Comparison of ENCODE assay signal across 17 cellular contexts in genomic region chr9:91803143-91803940, GRCh38.
DNase-seq lines count a peak whose midpoint lies in the region; ATAC-seq and TF ChIP-seq lines count a peak whose summit lies in the region.
"Had no signal": no experiment of that assay in that cellular context is flagged by ENCODE, and none has a peak within 500 bp of the region (broad histone marks: within the 10 kb centered on the region; RNA-seq: fewer than 3 reads in every experiment).

No MANE protein-coding gene starts in this region.

- no peaks in the 10 kb centered on the region for H3K9me3 Mint-ChIP-seq in activated T-helper 17 cell treated with anti-CD3 and anti-CD28 coated beads, Interleukin-2, amount 50 U/mL, for 72 hours
- H3K9me3 Mint-ChIP-seq: dendritic cell treated with granulocyte-macrophage colony-stimulating factor and Interleukin-4, amounts not matched to agents 40 ng/mL and 50 ng/mL, for 4 days had no signal

- H3K4me1 Mint-ChIP-seq in activated T-helper 17 cell treated with anti-CD3 and anti-CD28 coated beads, Interleukin-2, amount 50 U/mL, for 72 hours: peaks cover 16% of the 10 kb centered on the region

- H4K20me1 ChIP-seq in fibroblast of lung (ENCODE audit: control insufficient read depth, extremely low read depth, insufficient read depth, low read length) (no peaks in the 10 kb centered on the region), PC-3 (ENCODE audit: low read length) (no peaks in the 10 kb centered on the region), PC-9 (ENCODE audit: insufficient read depth) (no peaks in the 10 kb centered on the region)

- peak; percentile 54 for ATAC-seq in activated T-helper 17 cell treated with anti-CD3 and anti-CD28 coated beads, Interleukin-2, amount 50 U/mL, for 72 hours (replicated peaks)
- ATAC-seq in PC-3 (no peak), GM18868 (IDR thresholded peaks at IDR 0.05; ENCODE audit: unreplicated experiment) (no peak), heart left ventricle (no peak)

- CTCF ChIA-PET in PC-3 (lab: Charles Lee) (no interaction called here), PC-9 (lab: Charles Lee) (no interaction called here)

- H3K36me3 ChIP-seq in fibroblast of lung (ENCODE audit: control insufficient read depth, insufficient read depth, low read length) (no peaks in the 10 kb centered on the region), PC-3 (ENCODE audit: low read depth, low read length) (no peaks in the 10 kb centered on the region), PC-9 (ENCODE audit: low read depth) (no peaks in the 10 kb centered on the region), heart left ventricle (no peaks in the 10 kb centered on the region)
- H3K36me3 ChIP-seq: neutrophil, spleen had no signal

- H3K27ac Mint-ChIP-seq in activated T-helper 17 cell treated with anti-CD3 and anti-CD28 coated beads, Interleukin-2, amount 50 U/mL, for 72 hours: peak overlapping the region; percentile 21
- H3K27ac Mint-ChIP-seq: immature natural killer cell had no signal

- H2AFZ ChIP-seq in fibroblast of lung (ENCODE audit: low read length) (no peak overlapping the region), PC-3 (ENCODE audit: low read length) (no peak overlapping the region), PC-9 (no peak overlapping the region)

- POLR2A ChIA-PET in PC-3 (lab: Charles Lee; ENCODE audit: unreplicated experiment): no interaction called here
- POLR2A ChIA-PET in PC-9 (lab: Charles Lee; ENCODE audit: unreplicated experiment): no interaction called here

- 65 to 74% (median 69%) methylated on average over 9 of the region's 9 CpGs for WGBS in heart left ventricle, 4 donors

- TF ChIP-seq CTCF in fibroblast of lung (conservative IDR thresholded peaks at IDR 0.05 in 1 of 2, IDR thresholded peaks at IDR 0.05 in 1 of 2; ENCODE audit: low read depth in 1 of 2, low read length in 2 of 2) (no peak), PC-3 (conservative IDR thresholded peaks at IDR 0.05; ENCODE audit: low read depth, low read length) (no peak), PC-9 (conservative IDR thresholded peaks at IDR 0.05) (no peak), heart left ventricle (IDR thresholded peaks at IDR 0.05) (no peak)

- no peaks in the 10 kb centered on the region for H3K79me2 ChIP-seq in fibroblast of lung (ENCODE audit: control insufficient read depth, insufficient read depth, low read length)
- no peaks in the 10 kb centered on the region for H3K79me2 ChIP-seq in PC-3 (ENCODE audit: low read length)
- H3K79me2 ChIP-seq in PC-9 (ENCODE audit: low read depth): no peaks in the 10 kb centered on the region

- BruUV-seq in PC-3 (replicated peaks; lab: Mats Ljungman, UMichigan) (no TSS peak), PC-9 (replicated peaks; lab: Mats Ljungman, UMichigan) (no TSS peak)

- H3K27ac ChIP-seq in fibroblast of lung (ENCODE audit: insufficient read depth, low read length) (no peak overlapping the region), PC-3 (ENCODE audit: low read length) (no peak overlapping the region), PC-9 (no peak overlapping the region), heart left ventricle (peak overlapping the region in 1 of 12 donors; percentile 60)
- H3K27ac ChIP-seq: neutrophil, spleen, VCaP had no signal

- no peaks in the 10 kb centered on the region for H3K36me3 Mint-ChIP-seq in activated T-helper 17 cell treated with anti-CD3 and anti-CD28 coated beads, Interleukin-2, amount 50 U/mL, for 72 hours (ENCODE audit: low read depth)

- H3K9me3 ChIP-seq in fibroblast of lung (ENCODE audit: control insufficient read depth, insufficient read depth, low read depth, low read length): no peaks in the 10 kb centered on the region
- H3K9me3 ChIP-seq in PC-3 (ENCODE audit: low read length): no peaks in the 10 kb centered on the region
- H3K9me3 ChIP-seq in PC-9 (ENCODE audit: insufficient read depth, low read depth): no peaks in the 10 kb centered on the region
- no peaks in the 10 kb centered on the region for H3K9me3 ChIP-seq in heart left ventricle
- H3K9me3 ChIP-seq: neutrophil, spleen had no signal

- no peaks in the 10 kb centered on the region for H3F3A ChIP-seq in PC-3 (ENCODE audit: low read length, unreplicated experiment)
- H3F3A ChIP-seq in PC-9 (ENCODE audit: insufficient read depth, low read depth): peaks cover 5% of the 10 kb centered on the region; the same call in 1 of the 2 replicates

- peaks cover 5% of the 10 kb centered on the region for H3K27me3 Mint-ChIP-seq in activated T-helper 17 cell treated with anti-CD3 and anti-CD28 coated beads, Interleukin-2, amount 50 U/mL, for 72 hours

- H3K9ac ChIP-seq in fibroblast of lung (ENCODE audit: insufficient read depth, low read length) (no peak overlapping the region), PC-3 (ENCODE audit: low read length) (no peak overlapping the region)

- H3K27me3 ChIP-seq in fibroblast of lung (ENCODE audit: control insufficient read depth, insufficient read depth, low read length) (no peaks in the 10 kb centered on the region), PC-3 (ENCODE audit: low read length) (peaks cover 4% of the 10 kb centered on the region; the same call in 1 of the 2 replicates), PC-9 (ENCODE audit: insufficient read depth, low read depth) (peaks cover 70% of the 10 kb centered on the region), heart left ventricle (peaks cover 0 to 3% (median 0%) of the 10 kb centered on the region in 9 donors)
- H3K27me3 ChIP-seq: neutrophil had no signal

- intact Hi-C loops in PC-3 (cut with micrococcal nuclease) (no loop called here), PC-9 (cut with micrococcal nuclease; ENCODE audit: unreplicated experiment) (no loop called here), heart left ventricle (cut with DNase I) (no loop called here)

- no peak overlapping the region for H3K4me3 Mint-ChIP-seq in activated T-helper 17 cell treated with anti-CD3 and anti-CD28 coated beads, Interleukin-2, amount 50 U/mL, for 72 hours
- H3K4me3 Mint-ChIP-seq: dendritic cell treated with granulocyte-macrophage colony-stimulating factor and Interleukin-4, amounts not matched to agents 40 ng/mL and 50 ng/mL, for 4 days; immature natural killer cell had no signal

- H3K9me2 ChIP-seq in PC-3 (replicated peaks; ENCODE audit: low read length) (no peaks in the 10 kb centered on the region), PC-9 (ENCODE audit: insufficient read depth) (no peaks in the 10 kb centered on the region)

- peaks cover 3% of the 10 kb centered on the region for H3K4me1 ChIP-seq in fibroblast of lung (ENCODE audit: control insufficient read depth, extremely low read depth, insufficient read depth, low read length)
- H3K4me1 ChIP-seq in PC-3 (ENCODE audit: insufficient read depth, low read length): no peaks in the 10 kb centered on the region
- peaks cover 10% of the 10 kb centered on the region; the same call in 1 of the 2 replicates for H3K4me1 ChIP-seq in PC-9 (replicated peaks; ENCODE audit: insufficient read depth)
- H3K4me1 ChIP-seq in heart left ventricle: no peaks in the 10 kb centered on the region

- H3K4me3 ChIP-seq in fibroblast of lung (replicated peaks in 1 of 4; ENCODE audit: control extremely low read depth in 1 of 4, insufficient read depth in 1 of 4, low read depth in 3 of 4, low read length in 4 of 4) (no peak overlapping the region), skeletal muscle cell (ENCODE audit: low read depth, low read length) (no peak overlapping the region), PC-3 (ENCODE audit: low read length) (no peak overlapping the region), PC-9 (no peak overlapping the region), heart left ventricle (no peak overlapping the region)
- H3K4me3 ChIP-seq: spleen had no signal

- TF ChIP-seq POLR2A in heart left ventricle (IDR thresholded peaks at IDR 0.05): no peak

- peak; percentile 71 for DNase-seq in EL
- peak; percentile 37 to 73 for DNase-seq in fibroblast of lung (ENCODE audit: low read depth in 2 of 2)
- peak; percentile 27 for DNase-seq in skeletal muscle cell (ENCODE audit: low read depth)
- DNase-seq in PC-3: no peak
- no peak for DNase-seq in PC-9
- no peak for DNase-seq in heart left ventricle
- DNase-seq: DMS79 treated with DMSO at 0.1 percent for 48 hours, foreskin melanocyte, immature natural killer cell, NCI-H187, NCI-H510A, spleen had no signal

- H3K4me2 ChIP-seq in fibroblast of lung (ENCODE audit: extremely low read depth, insufficient read depth, low read length): no peak overlapping the region
- H3K4me2 ChIP-seq in PC-3 (ENCODE audit: low read length): no peak overlapping the region
- no peak overlapping the region for H3K4me2 ChIP-seq in PC-9

Comparison
In these comparisons a context has a peak if more than half of its experiments do, and no peak if none do; other contexts are left out.
1. DNase-seq: peak in EL (single experiment), fibroblast of lung (2 of 2) and skeletal muscle cell (single experiment); none in PC-3 (single experiment), PC-9 (0 of 2) and heart left ventricle (0 of 5).